ENCODE assay signal across 8 cellular contexts in genomic region chr4:168831919-168832745, GRCh38.
DNase-seq lines count a peak whose midpoint lies in the region; ATAC-seq and TF ChIP-seq lines count a peak whose summit lies in the region.

No MANE protein-coding gene starts in this region.

- H3K4me3 ChIP-seq in BE2C (ENCODE audit: low read depth, low read length) (peak overlapping the region; percentile 93), fibroblast of mammary gland (ENCODE audit: control insufficient read depth, low read depth, low read length) (peak overlapping the region; percentile 71), subcutaneous abdominal adipose tissue (ENCODE audit: low read depth in 1 of 5, low read length in 5 of 5) (peak overlapping the region; percentile 75 to 96 (median 79))

- no peaks in the 10 kb centered on the region for H3K4me1 ChIP-seq in BE2C
- H3K4me1 ChIP-seq in subcutaneous abdominal adipose tissue (ENCODE audit: control insufficient read depth in 5 of 5, insufficient read depth in 5 of 5, low read length in 5 of 5) = peaks cover 0 to 26% (median 19%) of the 10 kb centered on the region in 5 donors

- peak overlapping the region; percentile 79 for H3K4me3 Mint-ChIP-seq in activated T-helper 2 cell treated with anti-CD3 and anti-CD28 coated beads, Interferon-gamma antibody, Interleukin-2, Interleukin-4, amounts not matched to agents 10 μg/mL and 5 μg/mL and 100 μg/mL, durations not matched to agents 14 hours and 24 hours and 36 hours (ENCODE audit: low read depth)
- peak overlapping the region; percentile 86 for H3K4me3 Mint-ChIP-seq in natural killer cell treated with Interleukin-12 subunit alpha and Interleukin-12 subunit beta and Interleukin-15 and Interleukin-18, amount 100 ng/mL, for 72 hours

- intact Hi-C loops in activated T-helper 2 cell treated with anti-CD3 and anti-CD28 coated beads, Interferon-gamma antibody, Interleukin-2, Interleukin-4, amounts not matched to agents 10 μg/mL and 5 μg/mL and 100 μg/mL, durations not matched to agents 14 hours and 24 hours and 36 hours (cut with micrococcal nuclease) = loop anchor here (1.0 to 5.0 kb wide), 3 partner anchors 15 to 85 kb away; no protein-coding TSS in a partner anchor

- no peaks in the 10 kb centered on the region for H3K9me3 Mint-ChIP-seq in activated T-helper 2 cell treated with anti-CD3 and anti-CD28 coated beads, Interferon-gamma antibody, Interleukin-2, Interleukin-4, amounts not matched to agents 10 μg/mL and 5 μg/mL and 100 μg/mL, durations not matched to agents 14 hours and 24 hours and 36 hours
- H3K9me3 Mint-ChIP-seq in natural killer cell treated with Interleukin-12 subunit alpha and Interleukin-12 subunit beta and Interleukin-15 and Interleukin-18, amount 100 ng/mL, for 72 hours = no peaks in the 10 kb centered on the region

- ATAC-seq in GM19035 (IDR thresholded peaks at IDR 0.05; ENCODE audit: unreplicated experiment) (peak; percentile 93), HG03175 (IDR thresholded peaks at IDR 0.05; ENCODE audit: unreplicated experiment) (peak; percentile 83)
- ATAC-seq in natural killer cell treated with Interleukin-12 subunit alpha and Interleukin-12 subunit beta and Interleukin-15 and Interleukin-18, amount 100 ng/mL, for 72 hours = peak; percentile 93

- H3K27ac ChIP-seq in subcutaneous abdominal adipose tissue (ENCODE audit: low read depth, low read length) = peak overlapping the region; percentile 65

- peaks cover 8% of the 10 kb centered on the region for H3K36me3 Mint-ChIP-seq in activated T-helper 2 cell treated with anti-CD3 and anti-CD28 coated beads, Interferon-gamma antibody, Interleukin-2, Interleukin-4, amounts not matched to agents 10 μg/mL and 5 μg/mL and 100 μg/mL, durations not matched to agents 14 hours and 24 hours and 36 hours (ENCODE audit: low read depth)
- no peaks in the 10 kb centered on the region for H3K36me3 Mint-ChIP-seq in natural killer cell treated with Interleukin-12 subunit alpha and Interleukin-12 subunit beta and Interleukin-15 and Interleukin-18, amount 100 ng/mL, for 72 hours

- peaks cover 28% of the 10 kb centered on the region for H3K4me1 Mint-ChIP-seq in activated T-helper 2 cell treated with anti-CD3 and anti-CD28 coated beads, Interferon-gamma antibody, Interleukin-2, Interleukin-4, amounts not matched to agents 10 μg/mL and 5 μg/mL and 100 μg/mL, durations not matched to agents 14 hours and 24 hours and 36 hours (ENCODE audit: low read depth)
- H3K4me1 Mint-ChIP-seq in natural killer cell treated with Interleukin-12 subunit alpha and Interleukin-12 subunit beta and Interleukin-15 and Interleukin-18, amount 100 ng/mL, for 72 hours (ENCODE audit: low read depth in 2 of 2) = peaks cover 5 to 14% of the 10 kb centered on the region in 2 donors

- H3K9me3 ChIP-seq in BE2C = no peaks in the 10 kb centered on the region
- no peaks in the 10 kb centered on the region for H3K9me3 ChIP-seq in subcutaneous abdominal adipose tissue (ENCODE audit: control insufficient read depth in 5 of 5, low read length in 5 of 5)

- H3K27me3 ChIP-seq in BE2C (no peaks in the 10 kb centered on the region), subcutaneous abdominal adipose tissue (ENCODE audit: control insufficient read depth in 5 of 5, insufficient read depth in 4 of 5, low read length in 5 of 5) (peaks cover 0 to 11% (median 0%) of the 10 kb centered on the region in 5 donors)

- peak; percentile 78 for DNase-seq in BE2C
- peak; percentile 65 for DNase-seq in OCI-M1 (lab: John Stamatoyannopoulos, UW)
- peak; percentile 57 for DNase-seq in activated T-helper 2 cell treated with anti-CD3 and anti-CD28 coated beads, Interferon-gamma antibody, Interleukin-2, Interleukin-4, amounts not matched to agents 10 μg/mL and 5 μg/mL and 100 μg/mL, durations not matched to agents 14 hours and 24 hours and 36 hours (ENCODE audit: low spot score)
- peak; percentile 63 for DNase-seq in fibroblast of mammary gland (ENCODE audit: low read depth)
- DNase-seq in natural killer cell treated with Interleukin-12 subunit alpha and Interleukin-12 subunit beta and Interleukin-15 and Interleukin-18, amount 100 ng/mL, for 72 hours (ENCODE audit: low spot score) = peak; percentile 61

- peak overlapping the region in 4 of 5 donors; percentile 48 to 78 (median 72) for H3K9ac ChIP-seq in subcutaneous abdominal adipose tissue (ENCODE audit: low read length in 5 of 5)

- H3K27ac Mint-ChIP-seq in activated T-helper 2 cell treated with anti-CD3 and anti-CD28 coated beads, Interferon-gamma antibody, Interleukin-2, Interleukin-4, amounts not matched to agents 10 μg/mL and 5 μg/mL and 100 μg/mL, durations not matched to agents 14 hours and 24 hours and 36 hours = peak overlapping the region; percentile 33
- peak overlapping the region in 1 of 2 donors; percentile 43 for H3K27ac Mint-ChIP-seq in natural killer cell treated with Interleukin-12 subunit alpha and Interleukin-12 subunit beta and Interleukin-15 and Interleukin-18, amount 100 ng/mL, for 72 hours

- H3K27me3 Mint-ChIP-seq in activated T-helper 2 cell treated with anti-CD3 and anti-CD28 coated beads, Interferon-gamma antibody, Interleukin-2, Interleukin-4, amounts not matched to agents 10 μg/mL and 5 μg/mL and 100 μg/mL, durations not matched to agents 14 hours and 24 hours and 36 hours (ENCODE audit: low read depth) = peaks cover 41% of the 10 kb centered on the region
- peaks cover 43 to 56% of the 10 kb centered on the region in 2 donors for H3K27me3 Mint-ChIP-seq in natural killer cell treated with Interleukin-12 subunit alpha and Interleukin-12 subunit beta and Interleukin-15 and Interleukin-18, amount 100 ng/mL, for 72 hours

- TF ChIP-seq CTCF in BE2C (IDR thresholded peaks at IDR 0.05; ENCODE audit: low read depth, low read length) = no peak
- TF ChIP-seq CTCF in fibroblast of mammary gland (conservative IDR thresholded peaks at IDR 0.05; ENCODE audit: control insufficient read depth, insufficient read depth, low read depth, low read length) = no peak

- H3K36me3 ChIP-seq in BE2C (no peaks in the 10 kb centered on the region), subcutaneous abdominal adipose tissue (ENCODE audit: control insufficient read depth in 5 of 5, insufficient read depth in 5 of 5, low read length in 5 of 5) (no peaks in the 10 kb centered on the region)

Comparison
In these comparisons a context has a peak if more than half of its experiments do, and no peak if none do; other contexts are left out.
1. Peak in every context shown above with its lines: DNase-seq, ATAC-seq, H3K4me3 ChIP-seq and H3K27ac ChIP-seq.